Comparison of ENCODE assay signal across 24 cellular contexts in the genomic region with DNA sequence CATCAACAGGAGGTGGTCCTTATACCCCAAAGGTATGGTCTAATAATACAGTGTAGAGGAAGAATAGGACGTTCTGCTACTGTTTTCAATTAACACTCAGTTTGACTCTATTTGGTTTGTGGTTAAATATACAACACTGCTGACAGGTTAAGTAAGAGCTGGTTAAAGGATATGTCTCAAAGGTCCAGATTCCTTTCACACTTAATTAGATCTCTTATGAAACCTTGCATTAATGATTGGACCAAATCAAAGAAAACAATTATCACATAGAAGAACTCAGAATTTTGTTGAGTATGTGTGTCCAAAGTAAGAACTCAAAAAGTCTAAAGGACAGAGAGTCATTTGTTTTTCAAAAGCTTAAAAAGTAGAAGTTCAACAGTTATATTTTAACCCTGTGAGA. TPM values are rescaled to one million over a fixed set of nuclear protein-coding genes. Genes with fewer than 3 reads are reported as not detected.
DNase-seq lines count a peak whose midpoint lies in the region; ATAC-seq, FAIRE-seq and TF ChIP-seq lines count a peak whose summit lies in the region.
"Had no signal": no experiment of that assay in that cellular context is flagged by ENCODE, and none has a peak within 500 bp of the region (broad histone marks: within the 10 kb centered on the region; RNA-seq: fewer than 3 reads in every experiment).

No MANE protein-coding gene starts in this region.

- H3K4me1 ChIP-seq in A549 (no peaks in the 10 kb centered on the region), kidney (ENCODE audit: control insufficient read depth in 1 of 2, insufficient read depth in 1 of 2, low read depth in 1 of 2, low read length in 2 of 2) (peaks cover 0 to 12% of the 10 kb centered on the region in 2 donors)
- H3K4me1 ChIP-seq: HAP-1 had no signal

- POLR2A ChIA-PET in A549 (lab: Yijun Ruan, JAX): no interaction called here

- 0% methylated on average over 1 of the region's 1 CpG for WGBS in A549 (ENCODE audit: missing lambda C conversion rate)

- TF ChIP-seq POLR2A in A549 (IDR thresholded peaks at IDR 0.05; ENCODE audit: low read length): no peak

- no peak for TF ChIP-seq EP300 in A549 (IDR thresholded peaks at IDR 0.05)

- H3K9me3 ChIP-seq in A549 (no peaks in the 10 kb centered on the region), kidney (ENCODE audit: control insufficient read depth in 1 of 2, low read length in 2 of 2) (no peaks in the 10 kb centered on the region)
- H3K9me3 ChIP-seq: HAP-1 had no signal

- no peak for DNase-seq in A549 (ENCODE audit: low read depth in 1 of 2, low spot score in 1 of 2)
- peak; percentile 8 for DNase-seq in astrocyte of the cerebellum (ENCODE audit: low read depth)
- no peak for DNase-seq in kidney
- peak; percentile 81 for DNase-seq in renal cortical epithelial cell (ENCODE audit: low read depth)
- DNase-seq in activated gamma-delta T cell treated with Interleukin-2 at 50 U/mL for 16 hours: no peak
- no peak for DNase-seq in urothelium cell line (ENCODE audit: low spot score)
- DNase-seq: 8988T; C1 segment of cervical spinal cord; Calu3; CD4-positive, alpha-beta memory T cell; COR-L47; DMS53; DMS79 treated with DMSO at 0.1 percent for 48 hours; GF-D8; GOT3; HFFc6 had no signal

- FAIRE-seq in A549 (lab: Jason Lieb, UNC) (peak; percentile 43), kidney (lab: Jason Lieb, UNC) (peak; percentile 82), urothelium cell line (lab: Jason Lieb, UNC) (no peak)
- FAIRE-seq: GM12891, GM18507, H54 had no signal

- no peaks in the 10 kb centered on the region for H3K36me3 ChIP-seq in kidney (ENCODE audit: control insufficient read depth in 1 of 2, insufficient read depth in 2 of 2, low read length in 2 of 2)
- H3K36me3 ChIP-seq: HAP-1 had no signal

- no peak for TF ChIP-seq RAD21 in A549 (conservative IDR thresholded peaks at IDR 0.05 in 1 of 2, IDR thresholded peaks at IDR 0.05 in 1 of 2)

- in situ Hi-C loops in astrocyte of the cerebellum (cut with HindIII; ENCODE audit: low sequenced_read_pairs): no loop called here

- H3K27ac ChIP-seq in A549 (no peak overlapping the region), kidney (ENCODE audit: low read depth in 2 of 2, low read length in 2 of 2) (peak overlapping the region in 1 of 2 donors; percentile 66)

- TF ChIP-seq CTCF in A549 (IDR thresholded peaks at IDR 0.05) (no peak), astrocyte of the cerebellum (IDR thresholded peaks at IDR 0.05; ENCODE audit: low read depth, low read length, missing control alignments) (no peak), kidney (IDR thresholded peaks at IDR 0.05; ENCODE audit: borderline replicate concordance, extremely low read depth, insufficient read depth) (no peak)

- H3K4me3 ChIP-seq in A549: no peak overlapping the region
- no peak overlapping the region for H3K4me3 ChIP-seq in astrocyte of the cerebellum (ENCODE audit: low read depth, low read length)
- H3K4me3 ChIP-seq in kidney (ENCODE audit: low read length in 2 of 2): no peak overlapping the region
- H3K4me3 ChIP-seq: HAP-1 had no signal

- CTCF ChIA-PET in A549 (lab: Yijun Ruan, JAX): interaction anchor here (0.7 kb wide), 1 partner anchor 65 kb away, joined by 4 read pairs; no protein-coding TSS in a partner anchor

- intact Hi-C loops in kidney (cut with DNase I): no loop called here

- H3K4me2 ChIP-seq in A549: no peak overlapping the region

- H3K9ac ChIP-seq in kidney (ENCODE audit: low read length in 2 of 2): no peak overlapping the region

- ATAC-seq in A549: no peak
- ATAC-seq in HG02884 (IDR thresholded peaks at IDR 0.05; ENCODE audit: unreplicated experiment): no peak

TF ChIP-seq in A549, 52 proteins besides CTCF, POLR2A, EP300 and RAD21:
- no peak for TF ChIP-seq CEBPB (IDR thresholded peaks at IDR 0.05)
- TF ChIP-seq NPAS2 (CRISPR knock-in tag; IDR thresholded peaks at IDR 0.05; ENCODE audit: borderline replicate concordance): no peak
- TF ChIP-seq CBX8 (IDR thresholded peaks at IDR 0.05): no peak
- TF ChIP-seq MAFK (IDR thresholded peaks at IDR 0.05; ENCODE audit: partially characterized antibody): no peak
- no peak for TF ChIP-seq EHF (CRISPR knock-in tag; IDR thresholded peaks at IDR 0.05)
- no peak for TF ChIP-seq BHLHE40 (IDR thresholded peaks at IDR 0.05; ENCODE audit: low read depth, low read length)
- no peak for TF ChIP-seq CBX2 (IDR thresholded peaks at IDR 0.05; ENCODE audit: borderline replicate concordance, low read depth)
- TF ChIP-seq FOSL2 (IDR thresholded peaks at IDR 0.05): no peak
- no peak for TF ChIP-seq FOSL2 (CRISPR knock-in tag; IDR thresholded peaks at IDR 0.05)
- no peak for TF ChIP-seq NFE2L2 (conservative IDR thresholded peaks at IDR 0.05; ENCODE audit: low read length)
- no peak for TF ChIP-seq HDAC2 (IDR thresholded peaks at IDR 0.05)
- TF ChIP-seq JUN (IDR thresholded peaks at IDR 0.05): no peak
- TF ChIP-seq, protein P1, sequence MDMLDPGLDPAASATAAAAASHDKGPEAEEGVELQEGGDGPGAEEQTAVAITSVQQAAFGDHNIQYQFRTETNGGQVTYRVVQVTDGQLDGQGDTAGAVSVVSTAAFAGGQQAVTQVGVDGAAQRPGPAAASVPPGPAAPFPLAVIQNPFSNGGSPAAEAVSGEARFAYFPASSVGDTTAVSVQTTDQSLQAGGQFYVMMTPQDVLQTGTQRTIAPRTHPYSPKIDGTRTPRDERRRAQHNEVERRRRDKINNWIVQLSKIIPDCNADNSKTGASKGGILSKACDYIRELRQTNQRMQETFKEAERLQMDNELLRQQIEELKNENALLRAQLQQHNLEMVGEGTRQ (IDR thresholded peaks at IDR 0.05): no peak
- TF ChIP-seq, protein P2, sequence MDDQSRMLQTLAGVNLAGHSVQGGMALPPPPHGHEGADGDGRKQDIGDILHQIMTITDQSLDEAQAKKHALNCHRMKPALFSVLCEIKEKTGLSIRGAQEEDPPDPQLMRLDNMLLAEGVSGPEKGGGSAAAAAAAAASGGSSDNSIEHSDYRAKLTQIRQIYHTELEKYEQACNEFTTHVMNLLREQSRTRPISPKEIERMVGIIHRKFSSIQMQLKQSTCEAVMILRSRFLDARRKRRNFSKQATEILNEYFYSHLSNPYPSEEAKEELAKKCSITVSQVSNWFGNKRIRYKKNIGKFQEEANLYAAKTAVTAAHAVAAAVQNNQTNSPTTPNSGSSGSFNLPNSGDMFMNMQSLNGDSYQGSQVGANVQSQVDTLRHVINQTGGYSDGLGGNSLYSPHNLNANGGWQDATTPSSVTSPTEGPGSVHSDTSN (IDR thresholded peaks at IDR 0.05): no peak
- no peak for TF ChIP-seq REST (IDR thresholded peaks at IDR 0.05)
- TF ChIP-seq PHF8 (IDR thresholded peaks at IDR 0.05; ENCODE audit: borderline replicate concordance, low read depth): no peak
TF ChIP-seq in A549: peak in this region for 0.

RNA-seq across cellular contexts. Expression of gene MRLN, which starts 18.0 kb away (rescaled TPM):
- not detected in 2 replicates for polyA plus RNA-seq in A549 (2011; rRNA removed)
- polyA plus RNA-seq in A549 (2012; cell fraction: cytosol; rRNA removed): not detected in 2 replicates
- polyA plus RNA-seq in A549 (2012; cell fraction: nucleus; rRNA removed): 0.54 TPM in 1 of 2 replicates, not detected in the other
- not detected in 3 replicates for polyA plus RNA-seq in A549 (2017; fragmentation: RNase III; extraction: RNeasy Plus Mini Kit Qiagen cat#74134 plus additional on column Dnase treatment)
- not detected in 2 replicates for polyA minus RNA-seq in A549 (2011; rRNA and poly(A)+ RNA removed)
- not detected for total RNA-seq in kidney
- polyA plus RNA-seq in kidney (ENCODE audit: insufficient read depth, low read depth, low replicate concordance): 24.3 TPM
- not detected in 2 replicates for total RNA-seq in renal cortical epithelial cell
- total RNA-seq: A673; Calu3; CD4-positive, alpha-beta memory T cell; G401; HFFc6 had no signal
- polyA plus RNA-seq: BJ; CD4-positive, alpha-beta memory T cell had no signal

RNA-seq across cellular contexts. Expression of gene SLC16A9, which starts 25.6 kb away (rescaled TPM):
- 0.48 and 0.49 TPM in 2 replicates for polyA plus RNA-seq in A549 (2011; rRNA removed)
- polyA plus RNA-seq in A549 (2012; cell fraction: cytosol; rRNA removed): 0.11 and 0.16 TPM in 2 replicates
- 0.06 and 0.11 TPM in 2 replicates for polyA plus RNA-seq in A549 (2012; cell fraction: nucleus; rRNA removed)
- 0.04 to 0.05 TPM (median 0.04 TPM) in 3 replicates for polyA plus RNA-seq in A549 (2017; fragmentation: RNase III; extraction: RNeasy Plus Mini Kit Qiagen cat#74134 plus additional on column Dnase treatment)
- polyA minus RNA-seq in A549 (2011; rRNA and poly(A)+ RNA removed): 0.25 and 0.34 TPM in 2 replicates
- total RNA-seq in kidney: 15.5 TPM
- polyA plus RNA-seq in kidney (ENCODE audit: insufficient read depth, low read depth, low replicate concordance): 91.1 TPM
- 1.0 and 1.1 TPM in 2 replicates for total RNA-seq in renal cortical epithelial cell
- total RNA-seq: CD4-positive, alpha-beta memory T cell; HFFc6 had no signal
- polyA plus RNA-seq: CD4-positive, alpha-beta memory T cell had no signal

Comparison
In these comparisons a context has a peak if more than half of its experiments do, and no peak if none do; other contexts are left out.
1. DNase-seq: peak in astrocyte of the cerebellum (single experiment) and renal cortical epithelial cell (single experiment); none in A549 (0 of 2), kidney (single experiment), activated gamma-delta T cell treated with Interleukin-2 at 50 U/mL for 16 hours (single experiment) and urothelium cell line (single experiment).